ENCODE assay signal across 34 cellular contexts in the genomic region with DNA sequence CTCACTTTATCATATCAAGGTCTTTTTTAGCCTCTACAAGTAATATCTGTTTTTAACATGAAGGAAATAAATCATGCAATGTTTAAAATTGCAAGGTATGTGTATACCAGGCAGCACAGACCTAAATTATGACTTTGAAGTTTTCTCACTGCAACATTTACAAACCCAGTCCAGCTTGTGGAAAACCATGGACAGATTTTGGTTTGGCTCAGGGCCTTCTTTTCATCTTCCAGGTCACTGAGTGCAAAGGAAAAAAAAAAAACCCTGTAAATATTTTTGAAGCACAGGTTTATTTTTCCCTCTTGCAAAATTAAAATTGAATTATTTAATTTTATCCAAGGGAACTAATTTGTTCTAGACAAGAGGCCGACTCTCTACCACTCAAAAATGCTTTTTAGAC. TPM values are rescaled to one million over a fixed set of nuclear protein-coding genes. Genes with fewer than 3 reads are reported as not detected.
"Had no signal": no experiment of that assay in that cellular context is flagged by ENCODE, and none has a peak within 500 bp of the region (broad histone marks: within the 10 kb centered on the region; RNA-seq: fewer than 3 reads in every experiment).

No MANE protein-coding gene starts in this region.

- H3K27ac ChIP-seq: adrenal gland, ascending aorta, cardiac muscle cell, VCaP had no signal

- H3K27me3 ChIP-seq: adrenal gland, ascending aorta, cardiac muscle cell had no signal

- H3K4me1 ChIP-seq: adrenal gland, ascending aorta had no signal

- DNase-seq: activated B cell treated with CpG ODN at 0.5 μM for 24 hours; activated CD4-positive, alpha-beta memory T cell treated with anti-CD3 and anti-CD28 coated beads for 36 hours; activated CD4-positive, alpha-beta T cell treated with anti-CD3 and anti-CD28 coated beads for 4 hours; activated CD4-positive, alpha-beta T cell treated with anti-CD3 and anti-CD28 coated beads, Interleukin-2, amount 10 ng/mL, durations not matched to agents 24 days and 14 days; activated CD4-positive, alpha-beta T cell treated with anti-CD3 and anti-CD28 coated beads, Interleukin-2, amount 50 U/mL, for 1 hour; activated CD4-positive, alpha-beta T cell treated with anti-CD3 and anti-CD28 coated beads, Interleukin-2, amount 50 U/mL, for 4 hours; activated CD4-positive, CD25-positive, alpha-beta regulatory T cell treated with anti-CD3 and anti-CD28 coated beads, Interleukin-2, amount 50 U/mL, for 72 hours; activated CD8-positive, alpha-beta memory T cell treated with anti-CD3 and anti-CD28 coated beads, Interleukin-2, amount 50 U/mL, for 4 hours; activated CD8-positive, alpha-beta T cell treated with anti-CD3 and anti-CD28 coated beads for 36 hours; activated effector memory CD4-positive, alpha-beta T cell treated with anti-CD3 and anti-CD28 coated beads, Interleukin-2, amount 50 U/mL, for 16 hours; activated gamma-delta T cell treated with Interleukin-2 at 50 U/mL for 16 hours; activated naive CD4-positive, alpha-beta T cell; activated naive CD4-positive, alpha-beta T cell treated with anti-CD3 and anti-CD28 coated beads for 36 hours; activated naive CD4-positive, alpha-beta T cell treated with anti-CD3 and anti-CD28 coated beads, Interleukin-2, amount 50 U/mL, for 16 hours; activated naive CD8-positive, alpha-beta T cell treated with anti-CD3 and anti-CD28 coated beads for 36 hours; activated T-cell treated with anti-CD3 and anti-CD28 coated beads for 4 hours; activated T-cell treated with anti-CD3 and anti-CD28 coated beads, Interleukin-2, amount 50 U/mL, for 1 hour; activated T-cell treated with anti-CD3 and anti-CD28 coated beads, Interleukin-2, amount 50 U/mL, for 4 hours; activated T-cell treated with anti-CD3 and anti-CD28 coated beads, Interleukin-2, amount 50 U/mL, for 72 hours; adrenal gland; amygdala; anterior cingulate cortex; T-helper 1 cell; T-helper 2 cell; T-helper 9 cell had no signal

- H3K4me3 ChIP-seq: adrenal gland, ascending aorta, cardiac muscle cell had no signal

- H3K36me3 ChIP-seq: adrenal gland, ascending aorta, cardiac muscle cell had no signal

- ATAC-seq: activated CD8-positive, alpha-beta T cell treated with anti-CD3 and anti-CD28 coated beads for 36 hours; activated naive CD4-positive, alpha-beta T cell treated with anti-CD3 and anti-CD28 coated beads, Interleukin-2, amount 50 U/mL, for 72 hours; activated T-cell treated with anti-CD3 and anti-CD28 coated beads, Interleukin-2, amount 50 U/mL, for 4 hours; activated T-cell treated with anti-CD3 and anti-CD28 coated beads, Interleukin-2, amount 50 U/mL, for 72 hours; activated T-helper 17 cell treated with anti-CD3 and anti-CD28 coated beads, Interleukin-2, amount 50 U/mL, for 72 hours had no signal

- H3K9me3 ChIP-seq: adrenal gland had no signal

- FAIRE-seq: bronchial epithelial cell, TTC549 had no signal

RNA-seq across cellular contexts. Expression of a gene that starts 13.8 kb away (rescaled TPM):
- total RNA-seq: activated B cell treated with CpG ODN at 0.5 μM for 24 hours; activated CD4-positive, alpha-beta memory T cell treated with anti-CD3 and anti-CD28 coated beads for 36 hours; activated CD4-positive, alpha-beta T cell treated with anti-CD3 and anti-CD28 coated beads, Interleukin-2, amount 10 ng/mL, durations not matched to agents 24 days and 14 days; activated CD8-positive, alpha-beta memory T cell treated with anti-CD3 and anti-CD28 coated beads for 36 hours; activated CD8-positive, alpha-beta T cell treated with anti-CD3 and anti-CD28 coated beads for 36 hours; activated naive CD4-positive, alpha-beta T cell treated with anti-CD3 and anti-CD28 coated beads for 36 hours; activated naive CD8-positive, alpha-beta T cell treated with anti-CD3 and anti-CD28 coated beads for 36 hours; activated T-helper 1 cell treated with anti-CD3 and anti-CD28 coated beads, Interleukin-12 subunit alpha, Interleukin-12 subunit beta, Interleukin-2, Interleukin-4 antibody, amounts not matched to agents 30 ng/mL and 10 ng/mL and 1 ng/mL, durations not matched to agents 14 hours and 24 hours and 36 hours; cardiac muscle cell had no signal

RNA-seq across cellular contexts. Expression of a gene that starts 28.6 kb away (rescaled TPM):
- total RNA-seq: activated B cell treated with CpG ODN at 0.5 μM for 24 hours; activated CD4-positive, alpha-beta memory T cell treated with anti-CD3 and anti-CD28 coated beads for 36 hours; activated CD4-positive, alpha-beta T cell treated with anti-CD3 and anti-CD28 coated beads, Interleukin-2, amount 10 ng/mL, durations not matched to agents 24 days and 14 days; activated CD8-positive, alpha-beta memory T cell treated with anti-CD3 and anti-CD28 coated beads for 36 hours; activated CD8-positive, alpha-beta T cell treated with anti-CD3 and anti-CD28 coated beads for 36 hours; activated naive CD4-positive, alpha-beta T cell treated with anti-CD3 and anti-CD28 coated beads for 36 hours; activated naive CD4-positive, alpha-beta T cell treated with anti-CD3 and anti-CD28 coated beads, Interleukin-2, amount 50 U/mL, for 72 hours; activated naive CD8-positive, alpha-beta T cell treated with anti-CD3 and anti-CD28 coated beads for 36 hours; activated T-cell treated with anti-CD3 and anti-CD28 coated beads, Interleukin-2, amount 50 U/mL, for 4 hours; activated T-cell treated with anti-CD3 and anti-CD28 coated beads, Interleukin-2, amount 50 U/mL, for 72 hours; activated T-helper 1 cell treated with anti-CD3 and anti-CD28 coated beads, Interleukin-12 subunit alpha, Interleukin-12 subunit beta, Interleukin-2, Interleukin-4 antibody, amounts not matched to agents 30 ng/mL and 10 ng/mL and 1 ng/mL, durations not matched to agents 14 hours and 24 hours and 36 hours; activated T-helper 17 cell treated with anti-CD3 and anti-CD28 coated beads, Interleukin-2, amount 50 U/mL, for 72 hours; bronchial epithelial cell; cardiac muscle cell had no signal

RNA-seq across cellular contexts. Expression of a gene that starts 57.9 kb away (rescaled TPM):
- total RNA-seq: activated B cell treated with CpG ODN at 0.5 μM for 24 hours; activated CD4-positive, alpha-beta memory T cell treated with anti-CD3 and anti-CD28 coated beads for 36 hours; activated CD4-positive, alpha-beta T cell treated with anti-CD3 and anti-CD28 coated beads, Interleukin-2, amount 10 ng/mL, durations not matched to agents 24 days and 14 days; activated CD8-positive, alpha-beta memory T cell treated with anti-CD3 and anti-CD28 coated beads for 36 hours; activated CD8-positive, alpha-beta T cell treated with anti-CD3 and anti-CD28 coated beads for 36 hours; activated naive CD4-positive, alpha-beta T cell treated with anti-CD3 and anti-CD28 coated beads for 36 hours; activated naive CD4-positive, alpha-beta T cell treated with anti-CD3 and anti-CD28 coated beads, Interleukin-2, amount 50 U/mL, for 72 hours; activated naive CD8-positive, alpha-beta T cell treated with anti-CD3 and anti-CD28 coated beads for 36 hours; activated T-cell treated with anti-CD3 and anti-CD28 coated beads, Interleukin-2, amount 50 U/mL, for 4 hours; activated T-cell treated with anti-CD3 and anti-CD28 coated beads, Interleukin-2, amount 50 U/mL, for 72 hours; activated T-helper 1 cell treated with anti-CD3 and anti-CD28 coated beads, Interleukin-12 subunit alpha, Interleukin-12 subunit beta, Interleukin-2, Interleukin-4 antibody, amounts not matched to agents 30 ng/mL and 10 ng/mL and 1 ng/mL, durations not matched to agents 14 hours and 24 hours and 36 hours; activated T-helper 17 cell treated with anti-CD3 and anti-CD28 coated beads, Interleukin-2, amount 50 U/mL, for 72 hours; bronchial epithelial cell; cardiac muscle cell had no signal
